Comparison of ENCODE assay signal across 23 cellular contexts in genomic region chr6:107932580-107932979, GRCh38.
"Had no signal": no experiment of that assay in that cellular context is flagged by ENCODE, and none has a peak within 500 bp of the region (broad histone marks: within the 10 kb centered on the region; RNA-seq: fewer than 3 reads in every experiment).

No MANE protein-coding gene starts in this region.

- H3K4me3 ChIP-seq: colonic mucosa, lower lobe of right lung, neural progenitor cell, psoas muscle, skin epidermis, spleen, thoracic aorta, tibial nerve, upper lobe of left lung had no signal

- H3K27me3 ChIP-seq: colonic mucosa, neural progenitor cell, spleen, tibial nerve, upper lobe of left lung had no signal

- H3K9ac ChIP-seq: neural progenitor cell, parathyroid adenoma had no signal

- H3K4me1 ChIP-seq: colonic mucosa, lower lobe of right lung, neural progenitor cell, parathyroid adenoma, psoas muscle, tibial nerve had no signal

- H3K4me3 Mint-ChIP-seq: dendritic cell treated with granulocyte-macrophage colony-stimulating factor and Interleukin-4, amounts not matched to agents 40 ng/mL and 50 ng/mL, for 4 days; nephron; neural progenitor cell; stimulated activated naive B cell treated with anti-CD40 and anti-IgM and Interleukin-4, amounts not matched to agents 10 μg/mL and 1 μg/mL and 100 μg/mL, for 72 hours; stimulated activated naive CD8-positive, alpha-beta T cell treated with anti-CD3 and anti-CD28 coated beads, Interleukin-15, Interleukin-2, amounts not matched to agents 100 ng/mL and 50 ng/mL, for 24 hours had no signal

- DNase-seq: colonic mucosa; effector CD8-positive, alpha-beta T cell; erythroblast; head of caudate nucleus; left ventricle myocardium superior; lower lobe of right lung; psoas muscle; right cardiac atrium; spleen; stimulated activated CD4-positive, alpha-beta T cell treated with anti-CD3 and anti-CD28 coated beads, Interleukin-4, amount 100 ng/mL, for 4 hours; stimulated activated naive B cell treated with anti-CD40 and anti-IgM and Interleukin-4, amounts not matched to agents 10 μg/mL and 1 μg/mL and 100 μg/mL, for 72 hours; upper lobe of left lung had no signal

- H3K36me3 ChIP-seq: colonic mucosa, thoracic aorta had no signal

- H3K4me2 ChIP-seq: neural progenitor cell had no signal

- H3K9me3 Mint-ChIP-seq: stimulated activated naive CD8-positive, alpha-beta T cell treated with anti-CD3 and anti-CD28 coated beads, Interleukin-15, Interleukin-2, amounts not matched to agents 100 ng/mL and 50 ng/mL, for 24 hours had no signal

- H3K27ac Mint-ChIP-seq: dendritic cell treated with granulocyte-macrophage colony-stimulating factor and Interleukin-4, amounts not matched to agents 40 ng/mL and 50 ng/mL, for 4 days; nephron; neural progenitor cell; stimulated activated naive B cell treated with anti-CD40 and anti-IgM and Interleukin-4, amounts not matched to agents 10 μg/mL and 1 μg/mL and 100 μg/mL, for 72 hours; stimulated activated naive CD8-positive, alpha-beta T cell treated with anti-CD3 and anti-CD28 coated beads, Interleukin-15, Interleukin-2, amounts not matched to agents 100 ng/mL and 50 ng/mL, for 24 hours had no signal

- H3K27ac ChIP-seq: colonic mucosa, lower lobe of right lung, neural progenitor cell, parathyroid adenoma, psoas muscle, skin epidermis, spleen, thoracic aorta, tibial nerve, upper lobe of left lung had no signal

- ATAC-seq: left ventricle myocardium superior; lower lobe of right lung; psoas muscle; right cardiac atrium; stimulated activated naive B cell treated with anti-CD40 and anti-IgM and Interleukin-4, amounts not matched to agents 10 μg/mL and 1 μg/mL and 100 μg/mL, for 72 hours had no signal

- H3K9me3 ChIP-seq: colonic mucosa, lower lobe of right lung, upper lobe of left lung had no signal

- H3K4me1 Mint-ChIP-seq: nephron, neural progenitor cell had no signal

- FAIRE-seq: frontal cortex, keratinocyte, urothelium cell line had no signal

- H2AFZ ChIP-seq: neural progenitor cell, parathyroid adenoma had no signal

- H3K27me3 Mint-ChIP-seq: dendritic cell treated with granulocyte-macrophage colony-stimulating factor and Interleukin-4, amounts not matched to agents 40 ng/mL and 50 ng/mL, for 4 days; stimulated activated naive B cell treated with anti-CD40 and anti-IgM and Interleukin-4, amounts not matched to agents 10 μg/mL and 1 μg/mL and 100 μg/mL, for 72 hours; stimulated activated naive CD8-positive, alpha-beta T cell treated with anti-CD3 and anti-CD28 coated beads, Interleukin-15, Interleukin-2, amounts not matched to agents 100 ng/mL and 50 ng/mL, for 24 hours had no signal
